Comparison of ENCODE assay signal across 18 cellular contexts in the genomic region with DNA sequence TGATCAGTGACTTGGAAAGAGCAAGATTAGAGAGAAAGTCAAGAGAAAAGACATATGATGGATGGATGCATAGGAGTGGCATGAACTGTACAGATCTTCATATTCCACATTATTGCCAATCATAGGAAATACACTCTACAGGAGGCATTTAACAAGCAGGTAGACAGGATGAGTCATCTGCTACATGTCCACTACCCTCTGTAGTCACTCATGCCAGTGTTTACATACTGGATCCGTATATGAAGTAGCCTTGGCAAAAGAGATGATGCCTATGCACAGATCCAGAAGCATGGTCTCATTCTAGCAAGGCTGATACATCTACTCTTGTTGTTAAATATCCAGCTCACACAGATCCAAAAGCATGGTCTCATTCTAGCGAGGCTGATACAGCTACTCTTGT.
DNase-seq lines count a peak whose midpoint lies in the region; ATAC-seq and TF ChIP-seq lines count a peak whose summit lies in the region.
"Had no signal": no experiment of that assay in that cellular context is flagged by ENCODE, and none has a peak within 500 bp of the region (broad histone marks: within the 10 kb centered on the region; RNA-seq: fewer than 3 reads in every experiment).

No MANE protein-coding gene starts in this region.

- CTCF ChIA-PET in PC-3 (lab: Charles Lee): no interaction called here

- H3K36me3 ChIP-seq in PC-3 (ENCODE audit: low read depth, low read length): no peaks in the 10 kb centered on the region
- H3K36me3 ChIP-seq: BLaER1 treated with 17β-estradiol and CSF1 and Interleukin-3, amounts not matched to agents 10 nM and 100 nM had no signal

- no peak overlapping the region for H2AFZ ChIP-seq in PC-3 (ENCODE audit: low read length)

- no peak for TF ChIP-seq CTCF in PC-3 (conservative IDR thresholded peaks at IDR 0.05; ENCODE audit: low read depth, low read length)
- TF ChIP-seq CTCF in epithelial cell of esophagus (IDR thresholded peaks at IDR 0.05; ENCODE audit: insufficient read depth, low read depth, low read length, missing control alignments): no peak

- no peaks in the 10 kb centered on the region for H4K20me1 ChIP-seq in PC-3 (ENCODE audit: low read length)
- H4K20me1 ChIP-seq: BLaER1 treated with 17β-estradiol and CSF1 and Interleukin-3, amounts not matched to agents 10 nM and 100 nM had no signal

- H3K4me1 ChIP-seq in PC-3 (ENCODE audit: insufficient read depth, low read length): no peaks in the 10 kb centered on the region
- H3K4me1 ChIP-seq: A549; BLaER1 treated with 17β-estradiol and CSF1 and Interleukin-3, amounts not matched to agents 10 nM and 100 nM had no signal

- intact Hi-C loops in PC-3 (cut with micrococcal nuclease): no loop called here

- H3K4me3 ChIP-seq in PC-3 (ENCODE audit: low read length): no peak overlapping the region
- no peak overlapping the region for H3K4me3 ChIP-seq in epithelial cell of esophagus (ENCODE audit: low read length)
- H3K4me3 ChIP-seq: A549; BLaER1 treated with 17β-estradiol and CSF1 and Interleukin-3, amounts not matched to agents 10 nM and 100 nM had no signal

- POLR2A ChIA-PET in PC-3 (lab: Charles Lee; ENCODE audit: unreplicated experiment): no interaction called here

- H3F3A ChIP-seq in PC-3 (ENCODE audit: low read length, unreplicated experiment): no peaks in the 10 kb centered on the region

- peak; percentile 27 for DNase-seq in DMS53 (lab: John Stamatoyannopoulos, UW)
- DNase-seq in DMS53 treated with DMSO at 0.1 percent for 48 hours (lab: John Stamatoyannopoulos, UW; ENCODE audit: unreplicated experiment): no peak
- DNase-seq in PC-3: peak; percentile 61
- peak; percentile 23 for DNase-seq in epithelial cell of esophagus (ENCODE audit: low read depth)
- no peak for DNase-seq in pons (ENCODE audit: low spot score)
- no peak for DNase-seq in NCI-H187 (lab: John Stamatoyannopoulos, UW)
- DNase-seq: AML-193; Caco-2; Calu3; CD4-positive, alpha-beta T cell; CD8-positive, alpha-beta T cell; DMS79 treated with DMSO at 0.1 percent for 48 hours; GF-D8 had no signal

- ATAC-seq in PC-3 (peak; percentile 93), GM21526 (IDR thresholded peaks at IDR 0.05; ENCODE audit: low FRiP score, unreplicated experiment) (no peak)
- ATAC-seq: A549; CD8-positive, alpha-beta T cell had no signal

- H3K4me2 ChIP-seq in PC-3 (ENCODE audit: low read length): no peak overlapping the region
- H3K4me2 ChIP-seq: A549; BLaER1 treated with 17β-estradiol and CSF1 and Interleukin-3, amounts not matched to agents 10 nM and 100 nM had no signal

- no TSS peak for BruUV-seq in PC-3 (replicated peaks; lab: Mats Ljungman, UMichigan)

- H3K79me2 ChIP-seq in PC-3 (ENCODE audit: low read length): no peaks in the 10 kb centered on the region

- no peak overlapping the region for H3K27ac ChIP-seq in PC-3 (ENCODE audit: low read length)
- H3K27ac ChIP-seq: 22Rv1; A549; BLaER1 treated with 17β-estradiol and CSF1 and Interleukin-3, amounts not matched to agents 10 nM and 100 nM; C4-2B had no signal

- no peak overlapping the region for H3K9ac ChIP-seq in PC-3 (ENCODE audit: low read length)
- H3K9ac ChIP-seq: BLaER1 treated with 17β-estradiol and CSF1 and Interleukin-3, amounts not matched to agents 10 nM and 100 nM had no signal

- no peaks in the 10 kb centered on the region for H3K27me3 ChIP-seq in PC-3 (ENCODE audit: low read length)
- H3K27me3 ChIP-seq: BLaER1 treated with 17β-estradiol and CSF1 and Interleukin-3, amounts not matched to agents 10 nM and 100 nM had no signal

- no peaks in the 10 kb centered on the region for H3K9me2 ChIP-seq in PC-3 (replicated peaks; ENCODE audit: low read length)

- H3K9me3 ChIP-seq in PC-3 (ENCODE audit: low read length): no peaks in the 10 kb centered on the region
- H3K9me3 ChIP-seq: A549, Caco-2 had no signal

Comparison
In these comparisons a context has a peak if more than half of its experiments do, and no peak if none do; other contexts are left out.
1. DNase-seq: peak in DMS53 (single experiment), PC-3 (single experiment) and epithelial cell of esophagus (single experiment); none in DMS53 treated with DMSO at 0.1 percent for 48 hours (single experiment), pons (single experiment) and NCI-H187 (0 of 2).